Comparison of ENCODE assay signal across 8 cellular contexts in genomic region chr6:28349892-28350737, GRCh38. TPM values are rescaled to one million over a fixed set of nuclear protein-coding genes. Genes with fewer than 3 reads are reported as not detected.
A peak's percentile ranks its signal among the peaks of the same experiment; 100 is the strongest.
DNase-seq lines count a peak whose midpoint lies in the region; ATAC-seq and TF ChIP-seq lines count a peak whose summit lies in the region.

TSS of gene ZKSCAN3 (plus strand) at chr6:28349947. CDS start at chr6:28359587, 9,640 bp downstream.

- intact Hi-C loops in activated B cell treated with CpG ODN at 0.5 μM for 24 hours (cut with micrococcal nuclease) = loop anchor here (1.0 to 5.0 kb wide), 5 partner anchors 15 to 268 kb away; partner anchors contain the start of genes ZNF165, ZSCAN12 and ZSCAN26

- H3K4me3 ChIP-seq in AG04449 (ENCODE audit: low read depth, low read length) = peak within 1 kb of the TSS; percentile 85

- H3K27me3 Mint-ChIP-seq in activated B cell treated with CpG ODN at 0.5 μM for 24 hours = peaks cover 7% of the 10 kb centered on the region

- H3K9me3 Mint-ChIP-seq in activated B cell treated with CpG ODN at 0.5 μM for 24 hours = no peaks in the 10 kb centered on the region

- DNase-seq in AG04449 (ENCODE audit: low read depth, low spot score) = no peak
- peak; percentile 76 for DNase-seq in NCI-H2196 treated with DMSO at 0.1 percent for 48 hours (lab: John Stamatoyannopoulos, UW; ENCODE audit: unreplicated experiment)
- DNase-seq in activated B cell treated with CpG ODN at 0.5 μM for 24 hours = peak; percentile 68
- peak in 59 of 61 donors; percentile 32 to 92 (median 70) for DNase-seq in caudate nucleus (lab: John Stamatoyannopoulos, UW)
- peak; percentile 73 for DNase-seq in iris pigment epithelial cell (ENCODE audit: low read depth)
- DNase-seq in stimulated activated CD4-positive, alpha-beta T cell treated with anti-CD3 and anti-CD28 coated beads, Interleukin-12 subunit alpha, Interleukin-12 subunit beta, amount 100 ng/mL, for 4 hours = peak; percentile 80

- POLR2A ChIA-PET in AG04449 (lab: Yijun Ruan, JAX) (interaction anchor here (0.7 to 1.2 kb wide), 3 partner anchors 69 to 565 kb away, joined by 3 to 4 read pairs (median 3); partner anchors contain the start of gene PGBD1), activated B cell treated with CpG ODN at 0.5 μM for 24 hours (lab: Charles Lee) (interaction anchor here (0.6 to 2.1 kb wide), 11 partner anchors 9 to 457 kb away, joined by 3 to 19 read pairs (median 4); partner anchors contain the start of genes PGBD1, ZKSCAN8 and ZSCAN26)

- CTCF ChIA-PET in AG04449 (lab: Yijun Ruan, JAX) = interaction anchor here (0.8 kb wide), 1 partner anchor 13 kb away, joined by 3 read pairs; no protein-coding TSS in a partner anchor
- CTCF ChIA-PET in activated B cell treated with CpG ODN at 0.5 μM for 24 hours (lab: Charles Lee) = interaction anchor here (0.9 to 1.7 kb wide), 6 partner anchors 15 to 225 kb away, joined by 3 to 7 read pairs (median 3); partner anchors contain the start of genes ZSCAN23 and ZSCAN26

- H3K4me3 Mint-ChIP-seq in activated B cell treated with CpG ODN at 0.5 μM for 24 hours = peak within 1 kb of the TSS; percentile 96

- peak within 1 kb of the TSS; percentile 56 for H3K27ac ChIP-seq in caudate nucleus (ENCODE audit: low read depth, low read length)

- H3K4me1 Mint-ChIP-seq in activated B cell treated with CpG ODN at 0.5 μM for 24 hours = peaks cover 28% of the 10 kb centered on the region

- peak; percentile 96 for ATAC-seq in GM18858 (IDR thresholded peaks at IDR 0.05; ENCODE audit: unreplicated experiment)
- peak; percentile 90 for ATAC-seq in HG03064 (IDR thresholded peaks at IDR 0.05; ENCODE audit: low read depth, unreplicated experiment)
- ATAC-seq in activated B cell treated with CpG ODN at 0.5 μM for 24 hours (ENCODE audit: low read depth) = peak; percentile 100

- H3K27ac Mint-ChIP-seq in activated B cell treated with CpG ODN at 0.5 μM for 24 hours = peak within 1 kb of the TSS; percentile 94

- TF ChIP-seq CTCF in AG04449 (IDR thresholded peaks at IDR 0.05; ENCODE audit: insufficient read depth, low read length, missing control alignments) = no peak
- TF ChIP-seq CTCF in activated B cell treated with CpG ODN at 0.5 μM for 24 hours (IDR thresholded peaks at IDR 0.05) = no peak

- H3K36me3 Mint-ChIP-seq in activated B cell treated with CpG ODN at 0.5 μM for 24 hours (ENCODE audit: low read depth) = peaks cover 13% of the 10 kb centered on the region

RNA-seq across cellular contexts. Expression of gene ZKSCAN3, which starts in this region (rescaled TPM):
- 5.6 and 6.3 TPM in 2 replicates for total RNA-seq in activated B cell treated with CpG ODN at 0.5 μM for 24 hours
